ENCODE assay signal across 1 cellular context in the genomic region with DNA sequence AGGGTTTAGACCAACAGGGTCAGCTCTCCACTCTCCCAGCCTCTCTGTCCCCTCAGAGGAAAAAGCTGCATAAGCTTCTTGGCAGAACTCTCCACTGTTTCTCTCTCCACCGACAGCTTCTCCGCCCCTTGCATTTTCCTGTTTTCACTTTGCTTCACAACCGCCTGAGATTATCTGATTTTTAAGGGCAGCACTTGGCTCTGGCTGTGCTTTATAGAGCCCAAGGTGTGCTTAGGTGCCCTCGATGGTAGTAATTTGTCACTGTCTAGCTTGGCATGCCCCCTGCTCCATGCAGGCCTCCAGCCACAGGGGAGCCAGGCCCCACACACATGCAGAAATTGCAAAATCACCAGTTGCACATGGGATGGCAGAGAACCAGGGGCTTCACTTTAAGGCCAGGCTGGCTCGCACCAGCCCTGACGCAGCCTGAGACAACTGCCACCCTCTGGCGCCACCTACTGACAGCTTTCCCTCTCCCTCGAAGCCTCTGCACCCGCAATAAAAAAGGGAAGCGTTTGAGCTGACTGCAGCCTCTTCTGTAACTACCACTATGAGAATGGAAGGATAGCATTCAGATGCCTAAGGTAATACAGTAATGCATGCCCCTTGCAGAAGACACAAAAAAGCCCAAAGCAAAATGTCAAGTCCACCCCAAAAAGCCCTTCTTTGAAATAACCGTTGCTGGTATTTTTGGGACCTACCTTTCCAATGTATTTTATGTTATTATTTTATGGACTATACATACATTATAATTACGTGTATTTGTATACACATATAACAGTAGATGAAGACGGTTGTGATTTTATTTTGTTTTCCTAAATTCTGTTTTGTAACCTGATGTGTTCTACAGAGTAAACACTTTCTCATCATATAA.
A peak's percentile ranks its signal among the peaks of the same experiment; 100 is the strongest.
TF ChIP-seq lines count a peak whose summit lies in the region.

No MANE protein-coding gene starts in this region.

TF ChIP-seq in HepG2, 621 proteins besides CTCF, POLR2A, EP300 and RAD21 (continued from another document):
- TF ChIP-seq, protein P1, sequence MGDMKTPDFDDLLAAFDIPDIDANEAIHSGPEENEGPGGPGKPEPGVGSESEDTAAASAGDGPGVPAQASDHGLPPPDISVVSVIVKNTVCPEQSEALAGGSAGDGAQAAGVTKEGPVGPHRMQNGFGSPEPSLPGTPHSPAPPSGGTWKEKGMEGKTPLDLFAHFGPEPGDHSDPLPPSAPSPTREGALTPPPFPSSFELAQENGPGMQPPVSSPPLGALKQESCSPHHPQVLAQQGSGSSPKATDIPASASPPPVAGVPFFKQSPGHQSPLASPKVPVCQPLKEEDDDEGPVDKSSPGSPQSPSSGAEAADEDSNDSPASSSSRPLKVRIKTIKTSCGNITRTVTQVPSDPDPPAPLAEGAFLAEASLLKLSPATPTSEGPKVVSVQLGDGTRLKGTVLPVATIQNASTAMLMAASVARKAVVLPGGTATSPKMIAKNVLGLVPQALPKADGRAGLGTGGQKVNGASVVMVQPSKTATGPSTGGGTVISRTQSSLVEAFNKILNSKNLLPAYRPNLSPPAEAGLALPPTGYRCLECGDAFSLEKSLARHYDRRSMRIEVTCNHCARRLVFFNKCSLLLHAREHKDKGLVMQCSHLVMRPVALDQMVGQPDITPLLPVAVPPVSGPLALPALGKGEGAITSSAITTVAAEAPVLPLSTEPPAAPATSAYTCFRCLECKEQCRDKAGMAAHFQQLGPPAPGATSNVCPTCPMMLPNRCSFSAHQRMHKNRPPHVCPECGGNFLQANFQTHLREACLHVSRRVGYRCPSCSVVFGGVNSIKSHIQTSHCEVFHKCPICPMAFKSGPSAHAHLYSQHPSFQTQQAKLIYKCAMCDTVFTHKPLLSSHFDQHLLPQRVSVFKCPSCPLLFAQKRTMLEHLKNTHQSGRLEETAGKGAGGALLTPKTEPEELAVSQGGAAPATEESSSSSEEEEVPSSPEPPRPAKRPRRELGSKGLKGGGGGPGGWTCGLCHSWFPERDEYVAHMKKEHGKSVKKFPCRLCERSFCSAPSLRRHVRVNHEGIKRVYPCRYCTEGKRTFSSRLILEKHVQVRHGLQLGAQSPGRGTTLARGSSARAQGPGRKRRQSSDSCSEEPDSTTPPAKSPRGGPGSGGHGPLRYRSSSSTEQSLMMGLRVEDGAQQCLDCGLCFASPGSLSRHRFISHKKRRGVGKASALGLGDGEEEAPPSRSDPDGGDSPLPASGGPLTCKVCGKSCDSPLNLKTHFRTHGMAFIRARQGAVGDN (CRISPR knock-in tag; IDR thresholded peaks at IDR 0.05), result 0 out of 2 replicates have a peak, but pooled peaks have one; percentile 22
- TF ChIP-seq XRCC5 (optimal IDR thresholded peaks at IDR 0.05; ENCODE audit: low read length), result peak; percentile 45
- no peak for TF ChIP-seq NCOA2 (CRISPR knock-in tag; IDR thresholded peaks at IDR 0.05)
- no peak for TF ChIP-seq IRF2 (CRISPR knock-in tag; IDR thresholded peaks at IDR 0.05)
- peak; percentile 29; the same call in 1 of the 2 replicates for TF ChIP-seq ZFP91 (CRISPR knock-in tag; IDR thresholded peaks at IDR 0.05; ENCODE audit: borderline replicate concordance)
